31 cellular contexts compared by ENCODE assay signal in genomic region chr4:30821275-30821674, GRCh38.
"Had no signal": no experiment of that assay in that cellular context is flagged by ENCODE, and none has a peak within 500 bp of the region (broad histone marks: within the 10 kb centered on the region; RNA-seq: fewer than 3 reads in every experiment).

No MANE protein-coding gene starts in this region.

- H3K4me3 ChIP-seq: adrenal gland, ascending aorta, esophagus squamous epithelium, neural progenitor cell, psoas muscle, right atrium auricular region, spleen, testis, transverse colon had no signal

- H3K4me3 Mint-ChIP-seq: activated CD4-positive, alpha-beta T cell treated with anti-CD3 and anti-CD28 coated beads for 36 hours; activated CD8-positive, alpha-beta memory T cell treated with anti-CD3 and anti-CD28 coated beads, Interleukin-2, amount 10 ng/mL, durations not matched to agents 7 days and 5 days; activated CD8-positive, alpha-beta T cell treated with anti-CD3 and anti-CD28 coated beads, Interleukin-2, amount 10 ng/mL, durations not matched to agents 7 days and 5 days; activated naive CD8-positive, alpha-beta T cell treated with anti-CD3 and anti-CD28 coated beads for 36 hours; activated T-cell treated with anti-CD3 and anti-CD28 coated beads, Interleukin-2, amount 50 U/mL, for 72 hours; dendritic cell treated with granulocyte-macrophage colony-stimulating factor and Interleukin-4, amounts not matched to agents 40 ng/mL and 50 ng/mL, for 4 days; endodermal cell; mesothelial cell of epicardium; naive thymus-derived CD4-positive, alpha-beta T cell; neural progenitor cell; T-helper 2 cell treated with Interferon-gamma antibody and Interleukin-4, amounts not matched to agents 5 μg/mL and 100 μg/mL, for 36 hours had no signal

- H2AFZ ChIP-seq: neural progenitor cell, parathyroid adenoma had no signal

- H3K4me2 ChIP-seq: neural progenitor cell had no signal

- H3K9me3 ChIP-seq: ascending aorta, esophagus squamous epithelium, heart right ventricle, psoas muscle, right atrium auricular region, spleen, testis, transverse colon had no signal

- H3K36me3 Mint-ChIP-seq: activated CD8-positive, alpha-beta memory T cell treated with anti-CD3 and anti-CD28 coated beads, Interleukin-2, amount 10 ng/mL, durations not matched to agents 7 days and 5 days; activated naive CD8-positive, alpha-beta T cell treated with anti-CD3 and anti-CD28 coated beads for 36 hours; mesothelial cell of epicardium; naive thymus-derived CD4-positive, alpha-beta T cell; neural progenitor cell had no signal

- H3K27ac Mint-ChIP-seq: activated CD4-positive, alpha-beta T cell treated with anti-CD3 and anti-CD28 coated beads for 36 hours; activated CD8-positive, alpha-beta memory T cell treated with anti-CD3 and anti-CD28 coated beads, Interleukin-2, amount 10 ng/mL, durations not matched to agents 7 days and 5 days; activated CD8-positive, alpha-beta T cell treated with anti-CD3 and anti-CD28 coated beads, Interleukin-2, amount 10 ng/mL, durations not matched to agents 7 days and 5 days; activated naive CD8-positive, alpha-beta T cell treated with anti-CD3 and anti-CD28 coated beads for 36 hours; activated T-cell treated with anti-CD3 and anti-CD28 coated beads, Interleukin-2, amount 50 U/mL, for 72 hours; dendritic cell treated with granulocyte-macrophage colony-stimulating factor and Interleukin-4, amounts not matched to agents 40 ng/mL and 50 ng/mL, for 4 days; endodermal cell; naive thymus-derived CD4-positive, alpha-beta T cell; T-helper 2 cell treated with Interferon-gamma antibody and Interleukin-4, amounts not matched to agents 5 μg/mL and 100 μg/mL, for 36 hours had no signal

- DNase-seq: activated CD4-positive, alpha-beta T cell treated with anti-CD3 and anti-CD28 coated beads for 36 hours; activated CD4-positive, CD25-positive, alpha-beta regulatory T cell; activated CD8-positive, alpha-beta memory T cell treated with anti-CD3 and anti-CD28 coated beads, Interleukin-2, amount 10 ng/mL, durations not matched to agents 7 days and 5 days; activated CD8-positive, alpha-beta T cell treated with anti-CD3 and anti-CD28 coated beads, Interleukin-2, amount 10 ng/mL, durations not matched to agents 7 days and 5 days; activated naive CD4-positive, alpha-beta T cell treated with Interleukin-2 at 50 U/mL for 16 hours; activated naive CD8-positive, alpha-beta T cell treated with anti-CD3 and anti-CD28 coated beads for 36 hours; activated T-cell treated with anti-CD3 and anti-CD28 coated beads, Interleukin-2, amount 50 U/mL, for 72 hours; adrenal gland; central memory CD4-positive, alpha-beta T cell; endodermal cell; esophagus squamous epithelium; foreskin melanocyte; heart right ventricle; left ventricle myocardium superior; naive thymus-derived CD4-positive, alpha-beta T cell; occipital lobe; psoas muscle; spleen; stimulated activated naive CD4-positive, alpha-beta T cell; T-helper 1 cell; testis; transverse colon had no signal

- H3K27me3 Mint-ChIP-seq: activated CD4-positive, alpha-beta T cell treated with anti-CD3 and anti-CD28 coated beads for 36 hours; activated CD8-positive, alpha-beta memory T cell treated with anti-CD3 and anti-CD28 coated beads, Interleukin-2, amount 10 ng/mL, durations not matched to agents 7 days and 5 days; activated naive CD8-positive, alpha-beta T cell treated with anti-CD3 and anti-CD28 coated beads for 36 hours; dendritic cell treated with granulocyte-macrophage colony-stimulating factor and Interleukin-4, amounts not matched to agents 40 ng/mL and 50 ng/mL, for 4 days; naive thymus-derived CD4-positive, alpha-beta T cell had no signal

- H3K79me2 ChIP-seq: parathyroid adenoma had no signal

- H3K27me3 ChIP-seq: adrenal gland, ascending aorta, brain microvascular endothelial cell, esophagus squamous epithelium, heart right ventricle, neural progenitor cell, right atrium auricular region, spleen, testis, transverse colon had no signal

- H3K4me1 Mint-ChIP-seq: activated CD4-positive, alpha-beta T cell treated with anti-CD3 and anti-CD28 coated beads for 36 hours; activated CD8-positive, alpha-beta memory T cell treated with anti-CD3 and anti-CD28 coated beads, Interleukin-2, amount 10 ng/mL, durations not matched to agents 7 days and 5 days; activated naive CD8-positive, alpha-beta T cell treated with anti-CD3 and anti-CD28 coated beads for 36 hours; naive thymus-derived CD4-positive, alpha-beta T cell had no signal

- H3K9ac ChIP-seq: neural progenitor cell, parathyroid adenoma had no signal

- H3K9me3 Mint-ChIP-seq: dendritic cell treated with granulocyte-macrophage colony-stimulating factor and Interleukin-4, amounts not matched to agents 40 ng/mL and 50 ng/mL, for 4 days; endodermal cell; mesothelial cell of epicardium; neural progenitor cell had no signal

- H3K27ac ChIP-seq: adrenal gland, ascending aorta, brain microvascular endothelial cell, epithelial cell of prostate, esophagus squamous epithelium, neural progenitor cell, parathyroid adenoma, psoas muscle, right atrium auricular region, spleen, testis, transverse colon had no signal

- ATAC-seq: activated CD4-positive, alpha-beta T cell treated with anti-CD3 and anti-CD28 coated beads for 36 hours; activated CD8-positive, alpha-beta memory T cell treated with anti-CD3 and anti-CD28 coated beads, Interleukin-2, amount 10 ng/mL, durations not matched to agents 7 days and 5 days; activated CD8-positive, alpha-beta T cell treated with anti-CD3 and anti-CD28 coated beads, Interleukin-2, amount 10 ng/mL, durations not matched to agents 7 days and 5 days; activated T-cell treated with anti-CD3 and anti-CD28 coated beads, Interleukin-2, amount 50 U/mL, for 72 hours; naive thymus-derived CD4-positive, alpha-beta T cell; psoas muscle had no signal

- H3K36me3 ChIP-seq: adrenal gland, ascending aorta, brain microvascular endothelial cell, esophagus squamous epithelium, heart right ventricle, neural progenitor cell, right atrium auricular region, spleen, transverse colon had no signal

- H3K4me1 ChIP-seq: adrenal gland, neural progenitor cell, parathyroid adenoma, psoas muscle, right atrium auricular region, testis, transverse colon had no signal
